10 cellular contexts compared by ENCODE assay signal in the genomic region with DNA sequence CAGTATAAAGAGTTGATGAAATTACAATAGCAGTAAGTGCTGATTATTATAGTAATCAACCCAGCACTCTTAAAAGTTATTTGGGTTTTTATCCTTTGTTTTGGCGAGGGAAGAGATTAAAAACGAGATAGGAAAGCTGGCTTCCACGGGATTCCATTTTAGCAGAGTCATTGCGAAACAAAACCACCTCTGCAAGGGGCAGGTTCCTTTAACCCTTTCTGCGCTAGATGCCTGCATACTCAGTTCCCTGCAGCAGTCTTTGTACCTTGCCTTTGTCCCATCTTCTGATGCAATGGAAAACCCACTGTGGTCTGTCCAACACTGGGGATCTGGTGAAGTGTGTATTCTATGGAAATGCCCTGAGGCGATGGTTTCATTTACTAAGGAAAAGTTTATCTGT. TPM values are rescaled to one million over a fixed set of nuclear protein-coding genes. Genes with fewer than 3 reads are reported as not detected.
A peak's percentile ranks its signal among the peaks of the same experiment; 100 is the strongest.
DNase-seq lines count a peak whose midpoint lies in the region; ATAC-seq and TF ChIP-seq lines count a peak whose summit lies in the region.
"Had no signal": no experiment of that assay in that cellular context is flagged by ENCODE, and none has a peak within 500 bp of the region (broad histone marks: within the 10 kb centered on the region; RNA-seq: fewer than 3 reads in every experiment).

No MANE protein-coding gene starts in this region.

- no peaks in the 10 kb centered on the region for H3K27me3 Mint-ChIP-seq in activated naive CD4-positive, alpha-beta T cell treated with anti-CD3 and anti-CD28 coated beads for 36 hours (ENCODE audit: low read depth)

- ATAC-seq in stimulated activated effector memory CD8-positive, alpha-beta T cell treated with anti-CD3 and anti-CD28 coated beads, Interleukin-12 subunit alpha, Interleukin-12 subunit beta, amount 100 ng/mL, for 72 hours = no peak
- ATAC-seq in GM21576 (IDR thresholded peaks at IDR 0.05; ENCODE audit: unreplicated experiment) (no peak), HG02852 (IDR thresholded peaks at IDR 0.05; ENCODE audit: unreplicated experiment) (no peak)
- ATAC-seq: left cardiac atrium had no signal

- no peaks in the 10 kb centered on the region for H3K9me2 ChIP-seq in hepatocyte (replicated peaks; ENCODE audit: insufficient read depth)

- WGBS in hepatocyte (ENCODE audit: low lambda C conversion rate, missing lambda C conversion rate) = 21% methylated on average over 6 of the region's 6 CpGs

- H3K79me2 ChIP-seq in hepatocyte = peaks cover 65% of the 10 kb centered on the region

- H3K9me3 ChIP-seq in SK-N-MC (ENCODE audit: low read depth, low read length) (no peaks in the 10 kb centered on the region), hepatocyte (ENCODE audit: low read depth) (no peaks in the 10 kb centered on the region)
- H3K9me3 ChIP-seq: SJSA1 had no signal

- peaks cover 62% of the 10 kb centered on the region for H3K4me1 Mint-ChIP-seq in activated naive CD4-positive, alpha-beta T cell treated with anti-CD3 and anti-CD28 coated beads for 36 hours (ENCODE audit: low read depth)
- H3K4me1 Mint-ChIP-seq in stimulated activated effector memory CD8-positive, alpha-beta T cell treated with anti-CD3 and anti-CD28 coated beads, Interleukin-12 subunit alpha, Interleukin-12 subunit beta, amount 100 ng/mL, for 72 hours = peaks cover 43% of the 10 kb centered on the region

- no peak for DNase-seq in activated naive CD4-positive, alpha-beta T cell treated with anti-CD3 and anti-CD28 coated beads for 36 hours
- DNase-seq in activated naive CD4-positive, alpha-beta T cell treated with Interleukin-2 at 50 U/mL for 16 hours = no peak
- no peak for DNase-seq in SK-N-MC (ENCODE audit: low read depth, low spot score)
- DNase-seq in hepatocyte (ENCODE audit: low spot score) = peak; percentile 37
- DNase-seq in stimulated activated effector memory CD8-positive, alpha-beta T cell treated with anti-CD3 and anti-CD28 coated beads, Interleukin-12 subunit alpha, Interleukin-12 subunit beta, amount 100 ng/mL, for 72 hours (ENCODE audit: low spot score in 2 of 2) = peak in 1 of 2 donors; percentile 48
- DNase-seq in NCI-H2196 (lab: John Stamatoyannopoulos, UW; ENCODE audit: unreplicated experiment) = no peak
- DNase-seq: left cardiac atrium had no signal

- peak overlapping the region; percentile 19 for H3K27ac Mint-ChIP-seq in activated naive CD4-positive, alpha-beta T cell treated with anti-CD3 and anti-CD28 coated beads for 36 hours
- no peak overlapping the region for H3K27ac Mint-ChIP-seq in stimulated activated effector memory CD8-positive, alpha-beta T cell treated with anti-CD3 and anti-CD28 coated beads, Interleukin-12 subunit alpha, Interleukin-12 subunit beta, amount 100 ng/mL, for 72 hours

- no peaks in the 10 kb centered on the region for H3K27me3 ChIP-seq in hepatocyte

- H3K36me3 Mint-ChIP-seq in activated naive CD4-positive, alpha-beta T cell treated with anti-CD3 and anti-CD28 coated beads for 36 hours (ENCODE audit: low read depth) = no peaks in the 10 kb centered on the region
- H3K36me3 Mint-ChIP-seq in stimulated activated effector memory CD8-positive, alpha-beta T cell treated with anti-CD3 and anti-CD28 coated beads, Interleukin-12 subunit alpha, Interleukin-12 subunit beta, amount 100 ng/mL, for 72 hours = peaks cover 60% of the 10 kb centered on the region

- CTCF ChIA-PET in activated naive CD4-positive, alpha-beta T cell treated with anti-CD3 and anti-CD28 coated beads for 36 hours (lab: Charles Lee) = interaction anchor here (0.8 to 4.9 kb wide), 7 partner anchors 14 to 1181 kb away, joined by 3 to 37 read pairs (median 4); no protein-coding TSS in a partner anchor

- no peak overlapping the region for H3K4me3 Mint-ChIP-seq in activated naive CD4-positive, alpha-beta T cell treated with anti-CD3 and anti-CD28 coated beads for 36 hours
- H3K4me3 Mint-ChIP-seq in stimulated activated effector memory CD8-positive, alpha-beta T cell treated with anti-CD3 and anti-CD28 coated beads, Interleukin-12 subunit alpha, Interleukin-12 subunit beta, amount 100 ng/mL, for 72 hours = peak overlapping the region; percentile 75

- peaks cover 60% of the 10 kb centered on the region for H4K20me1 ChIP-seq in hepatocyte (ENCODE audit: insufficient read depth, poor library complexity, severe bottlenecking)

- H3K4me3 ChIP-seq in SK-N-MC (peak overlapping the region; percentile 76), hepatocyte (no peak overlapping the region)
- H3K4me3 ChIP-seq: SJSA1 had no signal

- H3K27ac ChIP-seq in SK-N-MC = peak overlapping the region; percentile 81
- no peak overlapping the region for H3K27ac ChIP-seq in hepatocyte
- H3K27ac ChIP-seq: SJSA1 had no signal

- intact Hi-C loops in activated naive CD4-positive, alpha-beta T cell treated with anti-CD3 and anti-CD28 coated beads for 36 hours (cut with micrococcal nuclease) = loop anchor here (5.0 to 10.0 kb wide), 4 partner anchors 1032 to 1397 kb away; partner anchors contain the start of genes CLIP4, EHD3 and PPP1CB

- H3K4me2 ChIP-seq in hepatocyte = peak overlapping the region; percentile 83

- H3K36me3 ChIP-seq in SK-N-MC (ENCODE audit: insufficient read depth, low read length) = peaks cover 65% of the 10 kb centered on the region
- no peaks in the 10 kb centered on the region for H3K36me3 ChIP-seq in hepatocyte (replicated peaks; ENCODE audit: insufficient read depth, low read depth)

- no peak overlapping the region for H2AFZ ChIP-seq in hepatocyte

- peak overlapping the region; percentile 86 for H3K9ac ChIP-seq in SK-N-MC (ENCODE audit: insufficient read length)

- no peaks in the 10 kb centered on the region for H3K9me3 Mint-ChIP-seq in activated naive CD4-positive, alpha-beta T cell treated with anti-CD3 and anti-CD28 coated beads for 36 hours
- H3K9me3 Mint-ChIP-seq in stimulated activated effector memory CD8-positive, alpha-beta T cell treated with anti-CD3 and anti-CD28 coated beads, Interleukin-12 subunit alpha, Interleukin-12 subunit beta, amount 100 ng/mL, for 72 hours = no peaks in the 10 kb centered on the region

- peaks cover 34% of the 10 kb centered on the region for H3K4me1 ChIP-seq in hepatocyte (ENCODE audit: insufficient read depth)

- no peak for TF ChIP-seq CTCF in hepatocyte (IDR thresholded peaks at IDR 0.05; ENCODE audit: poor library complexity)

RNA-seq across cellular contexts. Expression of gene YPEL5, which starts 2.7 kb away (rescaled TPM):
- 10 to 100 TPM; 28.4 to 33.3 TPM for total RNA-seq in activated naive CD4-positive, alpha-beta T cell treated with anti-CD3 and anti-CD28 coated beads for 36 hours
- 98.3 and 117 TPM in 2 replicates for total RNA-seq in hepatocyte
- polyA plus RNA-seq in hepatocyte = 94.4 and 104 TPM in 2 replicates
